In genomic region chr1:16073490-16074104, GRCh38 we compare ENCODE assay signal across 8 cellular contexts. TPM values are rescaled to one million over a fixed set of nuclear protein-coding genes. Genes with fewer than 3 reads are reported as not detected.
DNase-seq lines count a peak whose midpoint lies in the region; ATAC-seq and TF ChIP-seq lines count a peak whose summit lies in the region.

Gene FAM131C (minus strand): TSS chr1:16073651. CDS start chr1:16073442, 209 bp downstream.

- intact Hi-C loops in Calu3 (cut with micrococcal nuclease; ENCODE audit: unreplicated experiment) (no loop called here), thyroid gland (cut with DNase I) (no loop called here)

- H3K36me3 Mint-ChIP-seq in Calu3 (ENCODE audit: insufficient read depth, unreplicated experiment): no peaks in the 10 kb centered on the region
- H3K36me3 Mint-ChIP-seq in activated CD4-positive, alpha-beta T cell treated with anti-CD3 and anti-CD28 coated beads, Interleukin-2, amount 10 ng/mL, durations not matched to agents 7 days and 5 days (ENCODE audit: low read depth): no peaks in the 10 kb centered on the region

- peaks cover 20% of the 10 kb centered on the region for H3K4me1 ChIP-seq in ectodermal cell (ENCODE audit: control insufficient read depth, insufficient read depth, low read length)
- peaks cover 5% of the 10 kb centered on the region for H3K4me1 ChIP-seq in mucosa of stomach (ENCODE audit: control insufficient read depth, insufficient read depth, low read length)
- H3K4me1 ChIP-seq in thyroid gland: peaks cover 11 to 48% of the 10 kb centered on the region in 2 donors

- H3K4me3 Mint-ChIP-seq in Calu3 (ENCODE audit: low read depth, unreplicated experiment): peak within 1 kb of the TSS; percentile 52
- peak within 1 kb of the TSS; percentile 64 for H3K4me3 Mint-ChIP-seq in activated CD4-positive, alpha-beta T cell treated with anti-CD3 and anti-CD28 coated beads, Interleukin-2, amount 10 ng/mL, durations not matched to agents 7 days and 5 days

- H3K27ac ChIP-seq in ectodermal cell (ENCODE audit: insufficient read depth, low read depth, low read length, poor library complexity, severe bottlenecking) (no peak within 1 kb of the TSS), thyroid gland (peak within 1 kb of the TSS in 1 of 3 donors; percentile 65)

- ATAC-seq in HG02571 (IDR thresholded peaks at IDR 0.05; ENCODE audit: unreplicated experiment): no peak
- ATAC-seq in HG03342 (IDR thresholded peaks at IDR 0.05; ENCODE audit: unreplicated experiment): no peak

- H3K4me3 ChIP-seq in ectodermal cell (ENCODE audit: insufficient read depth, low read depth, low read length) (peak within 1 kb of the TSS; percentile 40), mucosa of stomach (ENCODE audit: low read length) (no peak within 1 kb of the TSS), thyroid gland (replicated peaks in 1 of 3) (peak within 1 kb of the TSS in 1 of 3 donors; percentile 37)

- no peaks in the 10 kb centered on the region for H3K9me3 Mint-ChIP-seq in Calu3 (ENCODE audit: low read depth, unreplicated experiment)
- no peaks in the 10 kb centered on the region for H3K9me3 Mint-ChIP-seq in activated CD4-positive, alpha-beta T cell treated with anti-CD3 and anti-CD28 coated beads, Interleukin-2, amount 10 ng/mL, durations not matched to agents 7 days and 5 days

- DNase-seq in Calu3 (peak; percentile 51), HuH-7 (ENCODE audit: low spot score) (peak; percentile 76), thyroid gland (peak; percentile 53 to 60)
- DNase-seq in activated CD4-positive, alpha-beta T cell treated with anti-CD3 and anti-CD28 coated beads, Interleukin-2, amount 10 ng/mL, durations not matched to agents 7 days and 5 days: peak; percentile 31

- no TSS peak for BruUV-seq in Calu3 (replicated peaks; lab: Mats Ljungman, UMichigan)

- H3K36me3 ChIP-seq in ectodermal cell (ENCODE audit: control insufficient read depth, insufficient read depth, low read length): no peaks in the 10 kb centered on the region
- H3K36me3 ChIP-seq in mucosa of stomach (ENCODE audit: control insufficient read depth, insufficient read depth, low read length): no peaks in the 10 kb centered on the region
- H3K36me3 ChIP-seq in thyroid gland: no peaks in the 10 kb centered on the region

- 0 to 1% methylated on average over 54 of the region's 54 CpGs for WGBS in ectodermal cell, 2 experiments
- 4 to 5% methylated on average over 11 to 15 of the region's 54 CpGs for WGBS in thyroid gland, 2 donors

- POLR2A ChIA-PET in activated CD4-positive, alpha-beta T cell treated with anti-CD3 and anti-CD28 coated beads, Interleukin-2, amount 10 ng/mL, durations not matched to agents 7 days and 5 days (lab: Charles Lee): no interaction called here

- peak within 1 kb of the TSS; percentile 42 for H3K9ac ChIP-seq in mucosa of stomach (ENCODE audit: low read length)

- peaks cover 42% of the 10 kb centered on the region for H3K27me3 ChIP-seq in ectodermal cell (ENCODE audit: control insufficient read depth, insufficient read depth, low read length, poor library complexity, severe bottlenecking)
- H3K27me3 ChIP-seq in mucosa of stomach (ENCODE audit: control insufficient read depth, insufficient read depth, low read length): peaks cover 14% of the 10 kb centered on the region
- H3K27me3 ChIP-seq in thyroid gland: no peaks in the 10 kb centered on the region

- CTCF ChIA-PET in Calu3 (lab: Charles Lee): interaction anchor here (0.6 kb wide), 1 partner anchor 291 kb away, joined by 3 read pairs; no protein-coding TSS in a partner anchor
- CTCF ChIA-PET in activated CD4-positive, alpha-beta T cell treated with anti-CD3 and anti-CD28 coated beads, Interleukin-2, amount 10 ng/mL, durations not matched to agents 7 days and 5 days (lab: Charles Lee): interaction anchor here (0.6 to 1.4 kb wide), 11 partner anchors 9 to 139 kb away, joined by 3 to 4 read pairs (median 3); no protein-coding TSS in a partner anchor

- TF ChIP-seq CTCF in Calu3 (IDR thresholded peaks at IDR 0.05; ENCODE audit: unreplicated experiment) (no peak), thyroid gland (IDR thresholded peaks at IDR 0.05) (peak in 3 of 6 experiments; percentile 71 to 89 (median 77))

- no peak for TF ChIP-seq POLR2A in thyroid gland (IDR thresholded peaks at IDR 0.05)

- peak within 1 kb of the TSS; percentile 82 for H3K27ac Mint-ChIP-seq in Calu3 (ENCODE audit: unreplicated experiment)
- H3K27ac Mint-ChIP-seq in activated CD4-positive, alpha-beta T cell treated with anti-CD3 and anti-CD28 coated beads, Interleukin-2, amount 10 ng/mL, durations not matched to agents 7 days and 5 days: no peak within 1 kb of the TSS

- H3K4me1 Mint-ChIP-seq in Calu3 (ENCODE audit: low read depth, unreplicated experiment): peaks cover 18% of the 10 kb centered on the region
- H3K4me1 Mint-ChIP-seq in activated CD4-positive, alpha-beta T cell treated with anti-CD3 and anti-CD28 coated beads, Interleukin-2, amount 10 ng/mL, durations not matched to agents 7 days and 5 days: peaks cover 28% of the 10 kb centered on the region

- H3K9me3 ChIP-seq in ectodermal cell (ENCODE audit: control insufficient read depth, low read length): no peaks in the 10 kb centered on the region
- no peaks in the 10 kb centered on the region for H3K9me3 ChIP-seq in mucosa of stomach (ENCODE audit: control insufficient read depth, low read length)
- no peaks in the 10 kb centered on the region for H3K9me3 ChIP-seq in thyroid gland

- H3K27me3 Mint-ChIP-seq in Calu3 (ENCODE audit: unreplicated experiment): no peaks in the 10 kb centered on the region
- H3K27me3 Mint-ChIP-seq in activated CD4-positive, alpha-beta T cell treated with anti-CD3 and anti-CD28 coated beads, Interleukin-2, amount 10 ng/mL, durations not matched to agents 7 days and 5 days: peaks cover 28% of the 10 kb centered on the region

RNA-seq across cellular contexts. Expression of gene FAM131C, which starts in this region (rescaled TPM):
- total RNA-seq in Calu3 (2022) (0.93 and 0.94 TPM in 2 replicates), thyroid gland (1 to 10 TPM in 3 of 4 donors, under 1 TPM in 1; 0.42 to 2.7 (median 1.5) TPM)
- total RNA-seq in activated CD4-positive, alpha-beta T cell treated with anti-CD3 and anti-CD28 coated beads, Interleukin-2, amount 10 ng/mL, durations not matched to agents 7 days and 5 days: 1 to 10 TPM in 1 of 2 experiments, under 1 TPM in 1; 0.67 to 1.1 TPM
- polyA plus RNA-seq in ectodermal cell (2013, experiment 1 of 4): 2.8 TPM
- 2.8 TPM for polyA plus RNA-seq in ectodermal cell (2013, experiment 2 of 4)
- polyA plus RNA-seq in ectodermal cell (2013, experiment 3 of 4): 4.0 TPM
- polyA plus RNA-seq in ectodermal cell (2013, experiment 4 of 4): 4.5 TPM

Comparison
In these comparisons a context has a peak if more than half of its experiments do, and no peak if none do; other contexts are left out.
1. Peak in DNase-seq in Calu3; RNA of the gene not detected or under 1 TPM.